8 cellular contexts compared by ENCODE assay signal in the genomic region with DNA sequence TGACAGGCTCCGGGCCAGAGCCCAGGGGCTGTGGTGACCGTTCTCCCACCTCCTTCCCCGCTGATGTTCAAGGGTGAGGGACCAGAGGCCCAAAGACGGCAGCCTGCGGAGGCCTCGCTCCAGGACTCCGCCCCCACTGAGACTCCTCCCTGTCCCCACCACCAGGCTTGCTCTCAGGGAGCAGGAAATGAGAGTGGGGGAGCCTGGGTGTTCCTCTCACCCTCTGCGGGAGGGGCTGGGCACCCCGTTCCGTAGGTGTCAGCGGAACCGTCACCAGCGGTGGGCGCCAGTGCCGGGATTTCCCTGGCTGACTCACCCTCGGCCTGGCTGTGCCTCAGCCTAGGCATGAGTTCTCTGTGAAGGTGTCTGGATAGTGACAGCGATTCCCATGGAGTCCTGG. TPM values are rescaled to one million over a fixed set of nuclear protein-coding genes. Genes with fewer than 3 reads are reported as not detected.
A peak's percentile ranks its signal among the peaks of the same experiment; 100 is the strongest.
DNase-seq lines count a peak whose midpoint lies in the region; ATAC-seq, FAIRE-seq and TF ChIP-seq lines count a peak whose summit lies in the region.

No MANE protein-coding gene starts in this region.

- ATAC-seq in DND-41 (ENCODE audit: insufficient read depth, low read depth) (peak; percentile 84), HG03060 (IDR thresholded peaks at IDR 0.05; ENCODE audit: low read depth, unreplicated experiment) (peak; percentile 60), K562 (peak; percentile 45)

- no peak overlapping the region for H3K27ac ChIP-seq in DND-41 (ENCODE audit: low read length)
- no peak overlapping the region for H3K27ac ChIP-seq in WERI-Rb-1
- no peak overlapping the region for H3K27ac ChIP-seq in K562 (ENCODE audit: extremely low read depth, low read depth, low read length)

- no peak for TF ChIP-seq RAD21 in K562 (CRISPR knock-in tag; conservative IDR thresholded peaks at IDR 0.05 in 1 of 2, IDR thresholded peaks at IDR 0.05 in 1 of 2)

- peaks cover 3% of the 10 kb centered on the region for H3K9me1 ChIP-seq in K562 (ENCODE audit: control insufficient read depth, insufficient read depth, low read length)

- no peak for TF ChIP-seq POLR2A in K562 (conservative IDR thresholded peaks at IDR 0.05)

- DNase-seq in DND-41: peak; percentile 66
- no peak for DNase-seq in WERI-Rb-1
- DNase-seq in K562 (ENCODE audit: extremely low read depth in 1 of 4, low spot score in 3 of 4): peak in 2 of 4 experiments; percentile 58 to 60
- peak; percentile 96 for DNase-seq in kidney tubule cell (ENCODE audit: low spot score)
- peak; percentile 94 for DNase-seq in stimulated activated CD4-positive, alpha-beta T cell treated with anti-CD3 and anti-CD28 coated beads, Interleukin-4, amount 100 ng/mL, for 24 hours
- DNase-seq in NCI-H1930 (lab: John Stamatoyannopoulos, UW): no peak
- no peak for DNase-seq in NCI-H146 (lab: John Stamatoyannopoulos, UW)

- TF ChIP-seq EP300 in K562 (IDR thresholded peaks at IDR 0.05; ENCODE audit: low read length): no peak

- TF ChIP-seq CTCF in DND-41 (IDR thresholded peaks at IDR 0.05; ENCODE audit: borderline replicate concordance, extremely low read depth, low read length, poor library complexity, severe bottlenecking) (peak; percentile 9), WERI-Rb-1 (IDR thresholded peaks at IDR 0.05; ENCODE audit: low read depth, low read length) (0 out of 2 replicates have a peak, but pooled peaks have one; percentile 11), K562 (IDR thresholded peaks at IDR 0.05 in 2 of 3, conservative IDR thresholded peaks at IDR 0.05 in 1 of 3; ENCODE audit: insufficient read depth in 2 of 3, low read depth in 1 of 3, low read length in 3 of 3) (no peak)

- POLR2A ChIA-PET in K562 (lab: Yijun Ruan, JAX): no interaction called here

- FAIRE-seq in K562 (lab: Jason Lieb, UNC): no peak

- H3K4me1 ChIP-seq in DND-41 (ENCODE audit: insufficient read depth, low read length): peaks cover 16% of the 10 kb centered on the region
- peaks cover 0 to 29% of the 10 kb centered on the region in 2 experiments; a peak in 4 of 5 replicates for H3K4me1 ChIP-seq in K562 (replicated peaks in 1 of 2; ENCODE audit: control insufficient read depth in 2 of 2, insufficient read depth in 2 of 2, low read length in 2 of 2)

- CTCF ChIA-PET in K562 (lab: Yijun Ruan, JAX; ENCODE audit: low intra/inter-chr PET ratio): no interaction called here

- no peak overlapping the region for H3K4me2 ChIP-seq in DND-41 (ENCODE audit: insufficient read depth, low read length)
- H3K4me2 ChIP-seq in K562 (ENCODE audit: insufficient read depth, low read length): no peak overlapping the region

- BruUV-seq in K562 (replicated peaks; lab: Mats Ljungman, UMichigan): no TSS peak

- H3K36me3 ChIP-seq in DND-41 (ENCODE audit: insufficient read depth, low read length) (no peaks in the 10 kb centered on the region), WERI-Rb-1 (no peaks in the 10 kb centered on the region), K562 (ENCODE audit: control insufficient read depth, insufficient read depth, low read length) (no peaks in the 10 kb centered on the region)

- no peaks in the 10 kb centered on the region for H4K20me1 ChIP-seq in DND-41 (ENCODE audit: insufficient read depth, low read length)
- peaks cover 7% of the 10 kb centered on the region; the same call in 1 of the 2 replicates for H4K20me1 ChIP-seq in K562 (replicated peaks; ENCODE audit: control insufficient read depth, insufficient read depth, low read length)

- in situ Hi-C loops in K562 (cut with MboI): no loop called here

- intact Hi-C loops in K562 (cut with micrococcal nuclease): no loop called here

- H2AFZ ChIP-seq in DND-41 (ENCODE audit: low read depth, low read length) (no peak overlapping the region), K562 (ENCODE audit: low read depth, low read length) (no peak overlapping the region)

- H3K9me3 ChIP-seq in DND-41 (ENCODE audit: insufficient read depth, low read length, severe bottlenecking): no peaks in the 10 kb centered on the region
- no peaks in the 10 kb centered on the region for H3K9me3 ChIP-seq in WERI-Rb-1 (ENCODE audit: severe bottlenecking)
- no peaks in the 10 kb centered on the region for H3K9me3 ChIP-seq in K562 (replicated peaks; ENCODE audit: control insufficient read depth, insufficient read depth, low read depth, low read length)

- H3K27me3 ChIP-seq in DND-41 (ENCODE audit: insufficient read depth, low read length, poor library complexity): no peaks in the 10 kb centered on the region
- H3K27me3 ChIP-seq in WERI-Rb-1 (ENCODE audit: insufficient read depth, low read depth, severe bottlenecking): no peaks in the 10 kb centered on the region
- peaks cover 33 to 66% of the 10 kb centered on the region in 2 experiments; a peak in 4 of 5 replicates for H3K27me3 ChIP-seq in K562 (ENCODE audit: control insufficient read depth in 2 of 2, insufficient read depth in 2 of 2, low read length in 2 of 2)

- H3K4me3 ChIP-seq in DND-41 (ENCODE audit: low read depth in 1 of 2, low read length in 2 of 2) (no peak overlapping the region), WERI-Rb-1 (ENCODE audit: low read depth, low read length) (no peak overlapping the region), K562 (no peak overlapping the region)

- H3K79me2 ChIP-seq in DND-41 (ENCODE audit: insufficient read depth, low read length) (no peaks in the 10 kb centered on the region), K562 (ENCODE audit: control insufficient read depth, insufficient read depth, low read length) (no peaks in the 10 kb centered on the region)

- 4% methylated on average over 15 of the region's 17 CpGs for WGBS in K562 (ENCODE audit: insufficient coverage, low coverage, missing lambda C conversion rate)

- H3K9ac ChIP-seq in DND-41 (ENCODE audit: low read depth, low read length): no peak overlapping the region
- no peak overlapping the region for H3K9ac ChIP-seq in K562 (ENCODE audit: insufficient read depth in 1 of 2, low read depth in 2 of 2, low read length in 2 of 2)

TF ChIP-seq in K562, 482 proteins besides CTCF, POLR2A, EP300 and RAD21 (continues in another document):
- TF ChIP-seq HDAC3 (IDR thresholded peaks at IDR 0.05; ENCODE audit: borderline replicate concordance, partially characterized antibody) (no peak), BRD4 (IDR thresholded peaks at IDR 0.05) (no peak), CREBBP (IDR thresholded peaks at IDR 0.05; ENCODE audit: low read depth, low read length) (no peak), ZBTB7A (IDR thresholded peaks at IDR 0.05; ENCODE audit: borderline replicate concordance, control insufficient read depth, low read depth, low read length) (no peak)
- TF ChIP-seq, protein P1, sequence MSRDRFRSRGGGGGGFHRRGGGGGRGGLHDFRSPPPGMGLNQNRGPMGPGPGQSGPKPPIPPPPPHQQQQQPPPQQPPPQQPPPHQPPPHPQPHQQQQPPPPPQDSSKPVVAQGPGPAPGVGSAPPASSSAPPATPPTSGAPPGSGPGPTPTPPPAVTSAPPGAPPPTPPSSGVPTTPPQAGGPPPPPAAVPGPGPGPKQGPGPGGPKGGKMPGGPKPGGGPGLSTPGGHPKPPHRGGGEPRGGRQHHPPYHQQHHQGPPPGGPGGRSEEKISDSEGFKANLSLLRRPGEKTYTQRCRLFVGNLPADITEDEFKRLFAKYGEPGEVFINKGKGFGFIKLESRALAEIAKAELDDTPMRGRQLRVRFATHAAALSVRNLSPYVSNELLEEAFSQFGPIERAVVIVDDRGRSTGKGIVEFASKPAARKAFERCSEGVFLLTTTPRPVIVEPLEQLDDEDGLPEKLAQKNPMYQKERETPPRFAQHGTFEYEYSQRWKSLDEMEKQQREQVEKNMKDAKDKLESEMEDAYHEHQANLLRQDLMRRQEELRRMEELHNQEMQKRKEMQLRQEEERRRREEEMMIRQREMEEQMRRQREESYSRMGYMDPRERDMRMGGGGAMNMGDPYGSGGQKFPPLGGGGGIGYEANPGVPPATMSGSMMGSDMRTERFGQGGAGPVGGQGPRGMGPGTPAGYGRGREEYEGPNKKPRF (IDR thresholded peaks at IDR 0.05; ENCODE audit: low read depth, low read length): no peak

RNA-seq across cellular contexts. Expression of a gene that starts 15.7 kb away (rescaled TPM):
- total RNA-seq in K562 (2011; cell fraction: chromatin; rRNA removed; ENCODE audit: low replicate concordance): 0.16 and 1.5 TPM in 2 replicates
- total RNA-seq in K562 (2011; cell fraction: nucleolus; rRNA removed): 0.66 and 0.67 TPM in 2 replicates
- total RNA-seq in K562 (2011; cell fraction: nucleoplasm; rRNA removed): 0.22 and 0.84 TPM in 2 replicates
- total RNA-seq in K562 (2014; rRNA removed) (0.08 TPM in 1 of 2 replicates, not detected in the other), K562 (2014; rRNA removed; fragmentation: Illumina TruSeq; extraction: Trizol) (not detected in 2 replicates), K562 (2015; rRNA removed; fragmentation: Illumina TruSeq; extraction: Trizol) (0.04 TPM in 2 replicates), K562 (2021) (0.13 and 0.16 TPM in 2 replicates)
- polyA plus RNA-seq in K562 (2011; rRNA removed) (0.07 TPM in 2 replicates), K562 (2014; fragmentation: Illumina TruSeq; extraction: Trizol) (0.04 and 0.11 TPM in 2 replicates), K562 (2014; fragmentation: Nextera tagmentation; extraction: Ambion mirVana) (not detected), K562 (2014; rRNA removed) (0.03 and 0.07 TPM in 2 replicates)
- 0.09 and 0.22 TPM in 2 replicates for polyA plus RNA-seq in K562 (2011; cell fraction: cytosol; rRNA removed)
- 0.18 and 0.51 TPM in 2 replicates for polyA plus RNA-seq in K562 (2011; cell fraction: nucleus; rRNA removed)
- polyA plus RNA-seq in K562 (2012): 0.09 and 0.14 TPM in 2 replicates
- polyA minus RNA-seq in K562 (2011; rRNA and poly(A)+ RNA removed): 0.06 and 0.21 TPM in 2 replicates
- 0.18 and 0.29 TPM in 2 replicates for polyA minus RNA-seq in K562 (2011; cell fraction: cytosol; rRNA and poly(A)+ RNA removed)
- polyA minus RNA-seq in K562 (2011; cell fraction: nucleus; rRNA and poly(A)+ RNA removed): 0.22 and 0.67 TPM in 2 replicates

RNA-seq across cellular contexts. Expression of a gene that starts 56.5 kb away (rescaled TPM):
- total RNA-seq in K562 (2011; cell fraction: chromatin; rRNA removed; ENCODE audit: low replicate concordance): 95.5 and 239 TPM in 2 replicates
- total RNA-seq in K562 (2011; cell fraction: nucleolus; rRNA removed): 109 and 132 TPM in 2 replicates
- 92.2 and 107 TPM in 2 replicates for total RNA-seq in K562 (2011; cell fraction: nucleoplasm; rRNA removed)
- total RNA-seq in K562 (2014; rRNA removed) (7.1 and 11.0 TPM in 2 replicates), K562 (2014; rRNA removed; fragmentation: Illumina TruSeq; extraction: Trizol) (2.6 and 3.3 TPM in 2 replicates), K562 (2015; rRNA removed; fragmentation: Illumina TruSeq; extraction: Trizol) (4.0 and 4.1 TPM in 2 replicates), K562 (2021) (21.4 and 25.8 TPM in 2 replicates)
- polyA plus RNA-seq in K562 (2011; rRNA removed) (10.4 and 16.6 TPM in 2 replicates), K562 (2014; fragmentation: Illumina TruSeq; extraction: Trizol) (14.7 and 17.8 TPM in 2 replicates), K562 (2014; fragmentation: Nextera tagmentation; extraction: Ambion mirVana) (1 to 10 TPM; 2.3 TPM), K562 (2014; rRNA removed) (15.6 and 17.4 TPM in 2 replicates)
- polyA plus RNA-seq in K562 (2011; cell fraction: cytosol; rRNA removed): 13.6 and 26.3 TPM in 2 replicates
- polyA plus RNA-seq in K562 (2011; cell fraction: nucleus; rRNA removed): 104 and 152 TPM in 2 replicates
- 14.8 and 25.8 TPM in 2 replicates for polyA plus RNA-seq in K562 (2012)
- 6.8 and 8.5 TPM in 2 replicates for polyA minus RNA-seq in K562 (2011; rRNA and poly(A)+ RNA removed)
- 22.7 and 23.9 TPM in 2 replicates for polyA minus RNA-seq in K562 (2011; cell fraction: cytosol; rRNA and poly(A)+ RNA removed)
- polyA minus RNA-seq in K562 (2011; cell fraction: nucleus; rRNA and poly(A)+ RNA removed): 32.4 and 34.1 TPM in 2 replicates

Comparison
In these comparisons a context has a peak if more than half of its experiments do, and no peak if none do; other contexts are left out.
1. DNase-seq: peak in DND-41 (single experiment), kidney tubule cell (single experiment) and stimulated activated CD4-positive, alpha-beta T cell treated with anti-CD3 and anti-CD28 coated beads, Interleukin-4, amount 100 ng/mL, for 24 hours (single experiment); none in WERI-Rb-1 (single experiment), NCI-H1930 (0 of 2) and NCI-H146 (single experiment).
2. CTCF ChIP-seq: peak in DND-41 (single experiment) and WERI-Rb-1 (single experiment); none in K562 (0 of 3).
3. Peak in every context shown above with its lines, with median percentiles within 50 percentile points of each other: ATAC-seq.